Comparison of ENCODE assay signal across 15 cellular contexts in the genomic region with DNA sequence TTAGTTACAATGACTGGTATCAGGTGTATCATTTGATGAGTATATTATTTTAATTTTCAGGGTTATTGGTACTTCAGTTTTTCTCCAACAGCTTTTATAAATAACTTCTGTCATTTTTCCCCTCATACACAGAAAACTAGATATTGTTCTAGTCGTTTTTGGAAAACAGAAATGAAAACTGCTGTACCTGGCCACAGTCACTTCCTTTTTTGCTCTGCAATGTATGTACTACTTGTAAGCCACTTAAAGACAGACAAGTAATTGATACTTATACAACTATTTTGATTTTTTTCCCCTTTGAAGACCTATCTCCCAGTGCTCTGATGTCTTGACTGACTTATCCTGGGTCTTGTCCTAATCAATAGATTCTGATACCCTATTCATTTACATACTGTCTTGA.
A peak's percentile ranks its signal among the peaks of the same experiment; 100 is the strongest.
DNase-seq lines count a peak whose midpoint lies in the region; ATAC-seq, FAIRE-seq and TF ChIP-seq lines count a peak whose summit lies in the region.
"Had no signal": no experiment of that assay in that cellular context is flagged by ENCODE, and none has a peak within 500 bp of the region (broad histone marks: within the 10 kb centered on the region; RNA-seq: fewer than 3 reads in every experiment).

No MANE protein-coding gene starts in this region.

- intact Hi-C loops in activated CD4-positive, alpha-beta T cell treated with anti-CD3 and anti-CD28 coated beads, Interleukin-2, amount 10 ng/mL, durations not matched to agents 24 days and 14 days (cut with micrococcal nuclease) = no loop called here
- intact Hi-C loops in GM12878 (cut with micrococcal nuclease; ENCODE audit: unreplicated experiment) = no loop called here

- TF ChIP-seq RAD21 in GM12878 (IDR thresholded peaks at IDR 0.05; ENCODE audit: insufficient read depth, low read depth, low read length) = no peak

- H3K4me2 ChIP-seq in MM.1S (ENCODE audit: low read depth, low read length) = peak overlapping the region; percentile 3; the same call in 1 of the 2 replicates
- H3K4me2 ChIP-seq in GM12878 (ENCODE audit: control insufficient read depth, insufficient read depth) = no peak overlapping the region
- H3K4me2 ChIP-seq: BLaER1 treated with 17β-estradiol and CSF1 and Interleukin-3, amounts not matched to agents 10 nM and 100 nM had no signal

- H3K9me3 ChIP-seq in MM.1S (replicated peaks; ENCODE audit: insufficient read depth, low read length) = no peaks in the 10 kb centered on the region
- H3K9me3 ChIP-seq in GM12878 (replicated peaks; ENCODE audit: control insufficient read depth, insufficient read depth, low read length) = no peaks in the 10 kb centered on the region
- H3K9me3 ChIP-seq: BLaER1 treated with 17β-estradiol and CSF1 and Interleukin-3, amounts not matched to agents 10 nM and 100 nM had no signal

- H3K9me2 ChIP-seq in MM.1S (replicated peaks; ENCODE audit: insufficient read depth, low read length) = no peaks in the 10 kb centered on the region

- H3K27ac ChIP-seq in MM.1S (ENCODE audit: low read length) (no peak overlapping the region), GM12878 (ENCODE audit: control insufficient read depth, insufficient read depth) (no peak overlapping the region)
- H3K27ac ChIP-seq: BLaER1 treated with 17β-estradiol and CSF1 and Interleukin-3, amounts not matched to agents 10 nM and 100 nM had no signal

- peak overlapping the region; percentile 28 for H3K27ac Mint-ChIP-seq in activated CD4-positive, alpha-beta T cell treated with anti-CD3 and anti-CD28 coated beads, Interleukin-2, amount 10 ng/mL, durations not matched to agents 24 days and 14 days
- H3K27ac Mint-ChIP-seq: B cell; CD8-positive, alpha-beta T cell; H9 had no signal

- H3K4me1 Mint-ChIP-seq in activated CD4-positive, alpha-beta T cell treated with anti-CD3 and anti-CD28 coated beads, Interleukin-2, amount 10 ng/mL, durations not matched to agents 24 days and 14 days = peaks cover 11% of the 10 kb centered on the region

- SMC1A ChIA-PET in GM12878 (lab: Charles Lee; ENCODE audit: uncharacterized antibody, unreplicated experiment) = interaction anchor here (1.9 kb wide), 1 partner anchor 605 kb away, joined by 6 read pairs; no protein-coding TSS in a partner anchor

- no peak for TF ChIP-seq POLR2A in GM12878 (IDR thresholded peaks at IDR 0.05; ENCODE audit: low read depth, low read length)

- in situ Hi-C loops in GM12878 (cut with MboI) = no loop called here

- H3K79me2 ChIP-seq in MM.1S (ENCODE audit: low read length) (no peaks in the 10 kb centered on the region), GM12878 (ENCODE audit: control insufficient read depth, insufficient read depth, low read length) (no peaks in the 10 kb centered on the region)

- peak overlapping the region; percentile 4 for H3K4me3 Mint-ChIP-seq in activated CD4-positive, alpha-beta T cell treated with anti-CD3 and anti-CD28 coated beads, Interleukin-2, amount 10 ng/mL, durations not matched to agents 24 days and 14 days
- H3K4me3 Mint-ChIP-seq: B cell; CD8-positive, alpha-beta T cell; H9 had no signal

- POLR2A ChIA-PET in GM12878 (lab: Charles Lee) = no interaction called here

- no peak for TF ChIP-seq EP300 in GM12878 (IDR thresholded peaks at IDR 0.05; ENCODE audit: borderline replicate concordance in 1 of 2, control insufficient read depth in 1 of 2, low read depth in 2 of 2, low read length in 2 of 2)

- WGBS in GM12878 (ENCODE audit: insufficient coverage, insufficient replicate concordance, low lambda C conversion rate, missing lambda C conversion rate) = 0% methylated on average over 1 of the region's 1 CpG

- no peaks in the 10 kb centered on the region for H3F3A ChIP-seq in MM.1S (ENCODE audit: insufficient read depth, low read length)

- H2AFZ ChIP-seq in MM.1S (ENCODE audit: low read length) = 0 out of 2 replicates have a peak overlapping the region, but pooled peaks have one; percentile 39
- H2AFZ ChIP-seq in GM12878 (ENCODE audit: control insufficient read depth, low read depth, low read length) = no peak overlapping the region

- peaks cover 2% of the 10 kb centered on the region for H3K36me3 Mint-ChIP-seq in activated CD4-positive, alpha-beta T cell treated with anti-CD3 and anti-CD28 coated beads, Interleukin-2, amount 10 ng/mL, durations not matched to agents 24 days and 14 days (ENCODE audit: low read depth)
- H3K36me3 Mint-ChIP-seq: CD8-positive, alpha-beta T cell had no signal

- H3K27me3 ChIP-seq in MM.1S (replicated peaks; ENCODE audit: insufficient read depth, low read length) = no peaks in the 10 kb centered on the region
- no peaks in the 10 kb centered on the region for H3K27me3 ChIP-seq in GM12878 (replicated peaks in 1 of 2; ENCODE audit: control insufficient read depth in 2 of 2, insufficient read depth in 2 of 2, low read length in 1 of 2)
- H3K27me3 ChIP-seq: BLaER1 treated with 17β-estradiol and CSF1 and Interleukin-3, amounts not matched to agents 10 nM and 100 nM had no signal

- no peaks in the 10 kb centered on the region for H3K27me3 Mint-ChIP-seq in activated CD4-positive, alpha-beta T cell treated with anti-CD3 and anti-CD28 coated beads, Interleukin-2, amount 10 ng/mL, durations not matched to agents 24 days and 14 days
- H3K27me3 Mint-ChIP-seq: B cell had no signal

- no peaks in the 10 kb centered on the region for H4K20me1 ChIP-seq in MM.1S (ENCODE audit: insufficient read depth, low read length)
- H4K20me1 ChIP-seq in GM12878 (ENCODE audit: control insufficient read depth, insufficient read depth) = no peaks in the 10 kb centered on the region
- H4K20me1 ChIP-seq: BLaER1 treated with 17β-estradiol and CSF1 and Interleukin-3, amounts not matched to agents 10 nM and 100 nM had no signal

- no TSS peak for BruUV-seq in GM12878 (replicated peaks; lab: Mats Ljungman, UMichigan)

- FAIRE-seq in GM12878 (lab: Jason Lieb, UNC) = no peak
- FAIRE-seq: H1 had no signal

- H3K9me3 Mint-ChIP-seq in activated CD4-positive, alpha-beta T cell treated with anti-CD3 and anti-CD28 coated beads, Interleukin-2, amount 10 ng/mL, durations not matched to agents 24 days and 14 days = peaks cover 4% of the 10 kb centered on the region
- H3K9me3 Mint-ChIP-seq: CD8-positive, alpha-beta T cell; H9 had no signal

- H3K36me3 ChIP-seq in MM.1S (replicated peaks; ENCODE audit: insufficient read depth, low read length) (no peaks in the 10 kb centered on the region), GM12878 (ENCODE audit: control insufficient read depth in 2 of 2, insufficient read depth in 2 of 2, low read length in 1 of 2) (no peaks in the 10 kb centered on the region)
- H3K36me3 ChIP-seq: BLaER1 treated with 17β-estradiol and CSF1 and Interleukin-3, amounts not matched to agents 10 nM and 100 nM had no signal

- CTCF ChIA-PET in GM12878 (lab: Yijun Ruan, JAX) = no interaction called here

- H3K9ac ChIP-seq in MM.1S (ENCODE audit: low read length) (no peak overlapping the region), GM12878 (ENCODE audit: control insufficient read depth, insufficient read depth, low read length) (no peak overlapping the region)
- H3K9ac ChIP-seq: BLaER1 treated with 17β-estradiol and CSF1 and Interleukin-3, amounts not matched to agents 10 nM and 100 nM had no signal

- H3K4me3 ChIP-seq in GM12865 (ENCODE audit: low read depth, low read length) = no peak overlapping the region
- no peak overlapping the region for H3K4me3 ChIP-seq in MM.1S (ENCODE audit: low read length)
- H3K4me3 ChIP-seq in GM12878 = no peak overlapping the region
- H3K4me3 ChIP-seq: BLaER1 treated with 17β-estradiol and CSF1 and Interleukin-3, amounts not matched to agents 10 nM and 100 nM had no signal

- no peak for DNase-seq in activated CD4-positive, alpha-beta T cell treated with anti-CD3 and anti-CD28 coated beads, Interleukin-2, amount 10 ng/mL, durations not matched to agents 24 days and 14 days
- DNase-seq in activated CD4-positive, alpha-beta T cell treated with anti-CD3 and anti-CD28 coated beads for 1 hour = no peak
- DNase-seq in GM12865 (ENCODE audit: low read depth) (peak; percentile 6), MM.1S (peak; percentile 15), GM12878 (ENCODE audit: low read depth, low spot score) (no peak)
- DNase-seq: Calu3; CD8-positive, alpha-beta T cell; DMS79 treated with DMSO at 0.1 percent for 48 hours; GF-D8; H9 had no signal

- H3K4me1 ChIP-seq in MM.1S (ENCODE audit: low read length) (peaks cover 7% of the 10 kb centered on the region), GM12878 (ENCODE audit: control insufficient read depth, insufficient read depth, low read length) (no peaks in the 10 kb centered on the region)
- H3K4me1 ChIP-seq: BLaER1 treated with 17β-estradiol and CSF1 and Interleukin-3, amounts not matched to agents 10 nM and 100 nM had no signal

- ATAC-seq in GM12878 = no peak; the same call in 2 of the 3 replicates
- ATAC-seq in GM19455 (IDR thresholded peaks at IDR 0.05; ENCODE audit: unreplicated experiment) = no peak
- ATAC-seq in HG03108 (IDR thresholded peaks at IDR 0.05; ENCODE audit: unreplicated experiment) = no peak
- ATAC-seq: CD8-positive, alpha-beta T cell had no signal

- TF ChIP-seq CTCF in GM12865 (IDR thresholded peaks at IDR 0.05; ENCODE audit: insufficient read depth, low read depth, low read length, missing control alignments) (no peak), MM.1S (IDR thresholded peaks at IDR 0.05; ENCODE audit: low read length) (no peak), GM12878 (IDR thresholded peaks at IDR 0.05 in 2 of 3, conservative IDR thresholded peaks at IDR 0.05 in 1 of 3; ENCODE audit: control insufficient read depth in 2 of 3, extremely low read depth in 1 of 3, insufficient read depth in 1 of 3, low read depth in 3 of 3, low read length in 3 of 3) (no peak)

- RAD21 ChIA-PET in GM12878 (lab: Charles Lee; ENCODE audit: unreplicated experiment) = no interaction called here

TF ChIP-seq in GM12878, 131 proteins besides CTCF, POLR2A, EP300 and RAD21:
- TF ChIP-seq SPI1 (IDR thresholded peaks at IDR 0.05; ENCODE audit: borderline replicate concordance, insufficient read depth, low read depth, low read length) (peak; percentile 46; the same call in 1 of the 2 replicates), BRCA1 (IDR thresholded peaks at IDR 0.05; ENCODE audit: low read depth, low read length) (no peak)

Comparison
In these comparisons a context has a peak if more than half of its experiments do, and no peak if none do; other contexts are left out.
1. DNase-seq: peak in GM12865 (single experiment) and MM.1S (single experiment); none in activated CD4-positive, alpha-beta T cell treated with anti-CD3 and anti-CD28 coated beads, Interleukin-2, amount 10 ng/mL, durations not matched to agents 24 days and 14 days (single experiment), activated CD4-positive, alpha-beta T cell treated with anti-CD3 and anti-CD28 coated beads for 1 hour (single experiment) and GM12878 (single experiment).